ENCODE assay signal across 19 cellular contexts in genomic region chr2:130825972-130826253, GRCh38. TPM values are rescaled to one million over a fixed set of nuclear protein-coding genes. Genes with fewer than 3 reads are reported as not detected.
"Had no signal": no experiment of that assay in that cellular context is flagged by ENCODE, and none has a peak within 500 bp of the region (broad histone marks: within the 10 kb centered on the region; RNA-seq: fewer than 3 reads in every experiment).

No MANE protein-coding gene starts in this region.

- H3K36me3 Mint-ChIP-seq: activated naive CD8-positive, alpha-beta T cell; natural killer cell; WTC11 had no signal

- ATAC-seq: activated CD8-positive, alpha-beta T cell treated with anti-CD3 and anti-CD28 coated beads for 36 hours; body of pancreas; natural killer cell; WTC11 had no signal

- H2AFZ ChIP-seq: hepatocyte had no signal

- H3K4me3 Mint-ChIP-seq: activated CD8-positive, alpha-beta T cell treated with anti-CD3 and anti-CD28 coated beads for 36 hours; activated naive CD8-positive, alpha-beta T cell; natural killer cell; WTC11 had no signal

- DNase-seq: activated CD4-positive, alpha-beta T cell treated with anti-CD3 and anti-CD28 coated beads for 4 hours; activated CD8-positive, alpha-beta memory T cell treated with anti-CD3 and anti-CD28 coated beads, Interleukin-2, amount 50 U/mL, for 4 hours; activated CD8-positive, alpha-beta T cell treated with anti-CD3 and anti-CD28 coated beads for 36 hours; activated gamma-delta T cell treated with Interleukin-2 at 50 U/mL for 16 hours; amniotic stem cell; body of pancreas; cerebellar nuclear complex; dermis blood vessel endothelial cell; erythroblast; mesenchymal stem cell; natural killer cell; stimulated activated CD4-positive, alpha-beta T cell treated with anti-CD3 and anti-CD28 coated beads, Interleukin-12 subunit alpha, Interleukin-12 subunit beta, amount 100 ng/mL, for 4 hours; stimulated activated CD4-positive, alpha-beta T cell treated with anti-CD3 and anti-CD28 coated beads, Interleukin-2, amount 100 ng/mL, for 24 hours; transverse colon had no signal

- H3K4me2 ChIP-seq: hepatocyte had no signal

- H3K9me3 Mint-ChIP-seq: activated CD8-positive, alpha-beta T cell treated with anti-CD3 and anti-CD28 coated beads for 36 hours; natural killer cell; WTC11 had no signal

- H3K4me1 ChIP-seq: body of pancreas, prostate gland, transverse colon had no signal

- H3K27ac ChIP-seq: body of pancreas, hepatocyte, prostate gland, transverse colon had no signal

- H3K27me3 Mint-ChIP-seq: activated CD8-positive, alpha-beta T cell treated with anti-CD3 and anti-CD28 coated beads for 36 hours; activated naive CD8-positive, alpha-beta T cell had no signal

- H3K4me3 ChIP-seq: body of pancreas, hepatocyte, prostate gland, transverse colon had no signal

- H3K9me3 ChIP-seq: body of pancreas, prostate gland, transverse colon had no signal

- H3K27ac Mint-ChIP-seq: activated CD8-positive, alpha-beta T cell treated with anti-CD3 and anti-CD28 coated beads for 36 hours; activated naive CD8-positive, alpha-beta T cell had no signal

- H3K27me3 ChIP-seq: body of pancreas, hepatocyte, transverse colon had no signal

- H3K36me3 ChIP-seq: prostate gland, transverse colon had no signal

- H3K79me2 ChIP-seq: hepatocyte had no signal

RNA-seq across cellular contexts. Expression of gene ARHGEF4, which starts 10.8 kb away (rescaled TPM):
- total RNA-seq: T-helper 2 cell treated with Interferon-gamma antibody and Interleukin-4, amounts not matched to agents 100 ng/mL and 5 ng/mL, for 36 hours had no signal
